In the genomic region with DNA sequence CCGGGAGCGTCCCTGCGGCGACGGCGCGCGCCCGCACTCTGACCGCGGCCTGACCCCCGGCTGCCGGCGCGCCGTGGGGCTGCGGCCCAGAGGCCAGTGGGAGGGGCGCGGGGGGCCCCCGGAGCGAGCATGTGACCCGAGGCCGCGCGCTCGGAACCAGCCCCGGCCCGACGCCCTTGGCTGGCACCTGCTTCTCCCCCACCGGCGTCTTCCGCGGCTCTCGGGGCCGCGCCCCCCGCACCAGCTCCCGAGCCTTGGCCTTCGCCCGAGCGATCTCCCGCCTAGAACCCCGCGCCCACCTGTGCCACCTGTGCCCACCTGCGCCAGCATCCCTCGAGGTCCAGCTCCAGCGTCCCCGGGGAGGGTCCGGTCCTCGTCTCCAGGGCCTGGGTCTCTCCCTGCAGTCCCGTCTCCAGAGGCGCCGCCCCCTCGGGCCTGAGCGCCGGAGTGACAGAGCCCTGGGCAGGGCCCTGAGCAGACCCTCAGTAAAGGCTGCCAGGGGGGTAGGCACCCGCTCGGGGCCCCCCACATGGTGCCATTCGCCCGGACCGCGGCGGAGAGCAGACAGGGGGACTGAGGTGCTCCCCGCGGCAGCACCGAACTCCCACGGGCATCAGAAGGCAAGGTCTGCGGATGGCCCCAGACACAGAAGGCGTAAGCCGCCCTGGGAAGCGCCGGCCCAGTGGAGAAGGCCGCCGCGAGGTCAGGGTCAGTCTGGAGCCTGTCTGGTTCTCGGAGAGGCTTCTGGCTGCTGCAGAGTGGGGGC, we compare ENCODE assay signal across 8 cellular contexts. TPM values are rescaled to one million over a fixed set of nuclear protein-coding genes. Genes with fewer than 3 reads are reported as not detected.
DNase-seq lines count a peak whose midpoint lies in the region; TF ChIP-seq lines count a peak whose summit lies in the region.

No MANE protein-coding gene starts in this region.

- H3K36me3 Mint-ChIP-seq in endodermal cell (ENCODE audit: low read depth): no peaks in the 10 kb centered on the region

- no peaks in the 10 kb centered on the region for H3K36me3 ChIP-seq in Peyer's patch
- no peaks in the 10 kb centered on the region for H3K36me3 ChIP-seq in endodermal cell (ENCODE audit: control insufficient read depth, insufficient read depth, low read length)
- no peaks in the 10 kb centered on the region for H3K36me3 ChIP-seq in mucosa of rectum (ENCODE audit: control insufficient read depth in 2 of 2, insufficient read depth in 2 of 2, low read length in 2 of 2)

- H3K27me3 Mint-ChIP-seq in endodermal cell (ENCODE audit: insufficient read depth): peaks cover 48% of the 10 kb centered on the region

- TF ChIP-seq POLR2A in Peyer's patch (IDR thresholded peaks at IDR 0.05): no peak

- peaks cover 0 to 17% (median 5%) of the 10 kb centered on the region in 4 donors for H3K4me1 ChIP-seq in Peyer's patch
- peaks cover 2% of the 10 kb centered on the region for H3K4me1 ChIP-seq in endodermal cell (ENCODE audit: control insufficient read depth, insufficient read depth, low read length)
- peaks cover 5 to 22% of the 10 kb centered on the region in 2 donors for H3K4me1 ChIP-seq in mucosa of rectum (ENCODE audit: control insufficient read depth in 2 of 2, insufficient read depth in 2 of 2, low read length in 2 of 2)

- TF ChIP-seq CTCF in HFF-Myc (IDR thresholded peaks at IDR 0.05; ENCODE audit: low read depth, low read length, missing control alignments): no peak
- TF ChIP-seq CTCF in Peyer's patch (IDR thresholded peaks at IDR 0.05): no peak
- no peak for TF ChIP-seq CTCF in endodermal cell (conservative IDR thresholded peaks at IDR 0.05)

- H3K27me3 ChIP-seq in Peyer's patch (no peaks in the 10 kb centered on the region), endodermal cell (ENCODE audit: control insufficient read depth, insufficient read depth, low read length, poor library complexity, severe bottlenecking) (peaks cover 22% of the 10 kb centered on the region), mucosa of rectum (ENCODE audit: control insufficient read depth in 2 of 2, insufficient read depth in 2 of 2, low read length in 2 of 2) (no peaks in the 10 kb centered on the region)

- H3K27ac Mint-ChIP-seq in endodermal cell: no peak overlapping the region

- H3K4me3 ChIP-seq in HFF-Myc (replicated peaks; ENCODE audit: low read depth, low read length): peak overlapping the region; percentile 44
- peak overlapping the region; percentile 82 to 97 (median 90) for H3K4me3 ChIP-seq in Peyer's patch
- peak overlapping the region; percentile 75 for H3K4me3 ChIP-seq in endodermal cell (ENCODE audit: low read length)
- peak overlapping the region; percentile 64 to 76 for H3K4me3 ChIP-seq in mucosa of rectum (ENCODE audit: low read length in 2 of 2)

- H3K9me3 ChIP-seq in Peyer's patch (no peaks in the 10 kb centered on the region), endodermal cell (ENCODE audit: control insufficient read depth, low read length) (no peaks in the 10 kb centered on the region), mucosa of rectum (ENCODE audit: control insufficient read depth in 2 of 2, low read length in 2 of 2) (no peaks in the 10 kb centered on the region)

- H3K4me1 Mint-ChIP-seq in endodermal cell: peaks cover 8% of the 10 kb centered on the region

- H3K4me3 Mint-ChIP-seq in endodermal cell: peak overlapping the region; percentile 80

- H3K9me3 Mint-ChIP-seq in endodermal cell: no peaks in the 10 kb centered on the region

- H3K9ac ChIP-seq in endodermal cell (ENCODE audit: extremely low read depth, low read length, poor library complexity, severe bottlenecking): peak overlapping the region; percentile 20
- peak overlapping the region; percentile 52 to 75 for H3K9ac ChIP-seq in mucosa of rectum (ENCODE audit: low read depth in 1 of 2, low read length in 2 of 2)

- DNase-seq in NCI-H2196 (lab: John Stamatoyannopoulos, UW; ENCODE audit: unreplicated experiment) (peak; percentile 45), NCI-H2196 treated with DMSO at 0.1 percent for 48 hours (lab: John Stamatoyannopoulos, UW; ENCODE audit: unreplicated experiment) (no peak), HFF-Myc (ENCODE audit: extremely low read depth, low read depth) (no peak), Peyer's patch (peak in 2 of 3 donors; percentile 56 to 65), endodermal cell (peak; percentile 86), AG08395 (ENCODE audit: low spot score) (no peak), cortex of kidney (lab: John Stamatoyannopoulos, UW) (no peak)

- 6 to 11% methylated on average over 29 to 76 of the region's 76 CpGs for WGBS in endodermal cell (ENCODE audit: insufficient coverage in 1 of 2, insufficient read length in 1 of 2), 2 experiments

- H3K27ac ChIP-seq in Peyer's patch (peak overlapping the region; percentile 81 to 97 (median 84)), endodermal cell (ENCODE audit: low read depth, low read length) (peak overlapping the region; percentile 17), mucosa of rectum (ENCODE audit: low read depth in 2 of 2, low read length in 2 of 2) (peak overlapping the region; percentile 63 to 72)

RNA-seq across cellular contexts. Expression of gene PPP1R13B, which starts 0.8 kb away (rescaled TPM):
- total RNA-seq in Peyer's patch: 10 to 100 TPM; 30.5 to 78.3 (median 54.0) TPM
- total RNA-seq in endodermal cell: 10 to 100 TPM; 15.6 to 17.5 TPM
- polyA plus RNA-seq in endodermal cell (2013, experiment 1 of 2): 3.3 TPM
- 4.4 TPM for polyA plus RNA-seq in endodermal cell (2013, experiment 2 of 2)

Comparison
In these comparisons a context has a peak if more than half of its experiments do, and no peak if none do; other contexts are left out.
1. DNase-seq: peak in NCI-H2196 (single experiment), Peyer's patch (2 of 3) and endodermal cell (single experiment); none in NCI-H2196 treated with DMSO at 0.1 percent for 48 hours (single experiment), HFF-Myc (single experiment), AG08395 (single experiment) and cortex of kidney (single experiment).
2. H3K27ac ChIP-seq: peak in every context shown above with its lines; median percentile 84 in Peyer's patch; 68 in mucosa of rectum; 17 in endodermal cell.
3. Peak in every context shown above with its lines, with median percentiles within 50 percentile points of each other: H3K4me3 ChIP-seq.